1 cellular context compared by ENCODE assay signal in genomic region chr2:54122939-54123338, GRCh38.
TF ChIP-seq lines count a peak whose summit lies in the region.

No MANE protein-coding gene starts in this region.

TF ChIP-seq in HepG2, 621 proteins besides CTCF, POLR2A, EP300 and RAD21 (continued from another document and continues in another):
- TF ChIP-seq ZNF124 (CRISPR knock-in tag; IDR thresholded peaks at IDR 0.05) = no peak
- TF ChIP-seq KAT8 (CRISPR knock-in tag; IDR thresholded peaks at IDR 0.05) = 0 out of 2 replicates have a peak, but pooled peaks have one; percentile 18
- no peak for TF ChIP-seq RBM22 (optimal IDR thresholded peaks at IDR 0.05; ENCODE audit: low read length)
- peak; percentile 63; the same call in 1 of the 2 replicates for TF ChIP-seq HOMEZ (CRISPR knock-in tag; IDR thresholded peaks at IDR 0.05; ENCODE audit: low read depth)
- no peak for TF ChIP-seq BORCS8-MEF2B (CRISPR knock-in tag; IDR thresholded peaks at IDR 0.05)
- TF ChIP-seq TEAD3 (CRISPR knock-in tag; optimal IDR thresholded peaks at IDR 0.05; ENCODE audit: borderline replicate concordance) = peak; percentile 79
- TF ChIP-seq ZNF670 (CRISPR knock-in tag; IDR thresholded peaks at IDR 0.05; ENCODE audit: borderline replicate concordance) = 0 out of 2 replicates have a peak, but pooled peaks have one; percentile 38
- no peak for TF ChIP-seq ZNF512 (CRISPR knock-in tag; IDR thresholded peaks at IDR 0.05)
- TF ChIP-seq CREB1 (IDR thresholded peaks at IDR 0.05) = peak; percentile 43; the same call in 1 of the 2 replicates
- TF ChIP-seq CREB1 (CRISPR knock-in tag; IDR thresholded peaks at IDR 0.05) = no peak
- 0 out of 2 replicates have a peak, but pooled peaks have one; percentile 41 for TF ChIP-seq AHDC1 (CRISPR knock-in tag; IDR thresholded peaks at IDR 0.05; ENCODE audit: borderline replicate concordance)
- 0 out of 2 replicates have a peak, but pooled peaks have one; percentile 38 for TF ChIP-seq ISL2 (CRISPR knock-in tag; IDR thresholded peaks at IDR 0.05)
- TF ChIP-seq JUND (CRISPR knock-in tag; IDR thresholded peaks at IDR 0.05) = peak; percentile 74; the same call in 1 of the 2 replicates
- no peak for TF ChIP-seq HES4 (CRISPR knock-in tag; IDR thresholded peaks at IDR 0.05; ENCODE audit: borderline replicate concordance)
- TF ChIP-seq JUNB (CRISPR knock-in tag; IDR thresholded peaks at IDR 0.05; ENCODE audit: borderline replicate concordance) = peak; percentile 35; the same call in 1 of the 2 replicates
- peak; percentile 20; the same call in 1 of the 2 replicates for TF ChIP-seq POGZ (CRISPR knock-in tag; IDR thresholded peaks at IDR 0.05)
- no peak for TF ChIP-seq ZBTB7A (CRISPR knock-in tag; IDR thresholded peaks at IDR 0.05)
- TF ChIP-seq ETV5 (CRISPR knock-in tag; IDR thresholded peaks at IDR 0.05; ENCODE audit: borderline replicate concordance) = peak; percentile 44; the same call in 1 of the 2 replicates
- no peak for TF ChIP-seq CHD2 (IDR thresholded peaks at IDR 0.05; ENCODE audit: low read depth, low read length)
- TF ChIP-seq DPF2 (CRISPR knock-in tag; IDR thresholded peaks at IDR 0.05; ENCODE audit: borderline replicate concordance, low read depth) = no peak
- TF ChIP-seq REPIN1 (CRISPR knock-in tag; IDR thresholded peaks at IDR 0.05; ENCODE audit: borderline replicate concordance, low read depth) = peak; percentile 38; the same call in 1 of the 2 replicates
- TF ChIP-seq HMG20B (CRISPR knock-in tag; conservative IDR thresholded peaks at IDR 0.05) = no peak
- no peak for TF ChIP-seq SMARCE1 (IDR thresholded peaks at IDR 0.05; ENCODE audit: borderline replicate concordance)
- TF ChIP-seq ZNF816 (CRISPR knock-in tag; IDR thresholded peaks at IDR 0.05; ENCODE audit: borderline replicate concordance) = peak; percentile 79
- TF ChIP-seq HOXD1 (CRISPR knock-in tag; IDR thresholded peaks at IDR 0.05) = no peak
- TF ChIP-seq ELF3 (CRISPR knock-in tag; IDR thresholded peaks at IDR 0.05) = peak; percentile 50; the same call in 1 of the 2 replicates
- no peak for TF ChIP-seq KDM1A (CRISPR knock-in tag; IDR thresholded peaks at IDR 0.05)
- TF ChIP-seq ARID5B (CRISPR knock-in tag; IDR thresholded peaks at IDR 0.05) = peak; percentile 72
- peak; percentile 80 for TF ChIP-seq ZBTB38 (CRISPR knock-in tag; IDR thresholded peaks at IDR 0.05)
- TF ChIP-seq ZNF792 (CRISPR knock-in tag; IDR thresholded peaks at IDR 0.05) = 0 out of 2 replicates have a peak, but pooled peaks have one; percentile 28
- TF ChIP-seq MXI1 (IDR thresholded peaks at IDR 0.05; ENCODE audit: borderline replicate concordance, low read depth, low read length) = peak; percentile 42; the same call in 1 of the 3 replicates
- no peak for TF ChIP-seq ZNF776 (CRISPR knock-in tag; IDR thresholded peaks at IDR 0.05)
- no peak for TF ChIP-seq ZNF747 (CRISPR knock-in tag; IDR thresholded peaks at IDR 0.05; ENCODE audit: borderline replicate concordance)
- TF ChIP-seq PBX2 (CRISPR knock-in tag; IDR thresholded peaks at IDR 0.05) = no peak
- TF ChIP-seq PITX1 (CRISPR knock-in tag; IDR thresholded peaks at IDR 0.05) = no peak
- TF ChIP-seq FOSL2 (CRISPR knock-in tag; IDR thresholded peaks at IDR 0.05) = peak; percentile 97
- TF ChIP-seq ZNF44 (CRISPR knock-in tag; IDR thresholded peaks at IDR 0.05) = 0 out of 2 replicates have a peak, but pooled peaks have one; percentile 43
- TF ChIP-seq MTF1 (CRISPR knock-in tag; IDR thresholded peaks at IDR 0.05) = no peak
- TF ChIP-seq FOXO4 (CRISPR knock-in tag; conservative IDR thresholded peaks at IDR 0.05) = no peak
- 0 out of 2 replicates have a peak, but pooled peaks have one; percentile 36 for TF ChIP-seq MEIS2 (CRISPR knock-in tag; IDR thresholded peaks at IDR 0.05)
- no peak for TF ChIP-seq HIVEP1 (CRISPR knock-in tag; IDR thresholded peaks at IDR 0.05)
- no peak for TF ChIP-seq SIX4 (CRISPR knock-in tag; IDR thresholded peaks at IDR 0.05)
- peak; percentile 63 for TF ChIP-seq GATAD2A (CRISPR knock-in tag; IDR thresholded peaks at IDR 0.05)
- TF ChIP-seq MYPOP (CRISPR knock-in tag; IDR thresholded peaks at IDR 0.05) = no peak
